In the genomic region with DNA sequence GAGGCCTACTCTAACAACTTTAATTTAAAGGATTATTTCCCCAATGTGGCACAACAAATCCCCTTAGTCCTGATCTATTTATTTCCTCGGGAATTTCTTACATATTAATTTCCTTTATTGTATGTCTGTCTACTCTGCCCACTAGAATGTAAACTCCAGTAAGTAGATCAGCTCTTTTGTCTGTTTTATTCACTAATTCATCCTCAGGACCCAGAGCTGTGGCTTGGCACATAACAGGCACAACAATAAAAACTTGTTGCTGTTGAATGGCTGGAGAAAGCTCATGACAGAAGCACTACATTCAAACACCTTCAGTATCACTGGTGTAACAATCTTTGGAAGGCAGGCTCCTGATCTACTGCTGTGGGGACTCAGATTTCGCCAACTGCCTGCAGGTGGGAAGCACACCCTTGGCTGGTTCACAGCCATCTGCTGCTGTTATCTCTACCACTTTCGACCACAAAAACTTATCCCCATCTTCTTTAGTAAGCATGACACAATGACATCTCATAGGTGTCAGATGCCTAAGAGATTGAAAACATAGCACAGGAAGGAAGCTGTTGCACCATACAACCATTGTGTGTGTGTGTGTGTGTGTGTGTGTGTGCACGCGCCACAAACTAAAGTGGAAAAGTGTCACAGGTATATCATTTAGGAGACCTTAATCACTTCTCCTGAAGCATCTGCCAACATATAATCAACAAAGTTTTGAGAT, we compare ENCODE assay signal across 8 cellular contexts. TPM values are rescaled to one million over a fixed set of nuclear protein-coding genes. Genes with fewer than 3 reads are reported as not detected.
DNase-seq lines count a peak whose midpoint lies in the region; ATAC-seq lines count a peak whose summit lies in the region.

No MANE protein-coding gene starts in this region.

- peak overlapping the region; percentile 89 for H3K27ac Mint-ChIP-seq in activated CD8-positive, alpha-beta memory T cell treated with anti-CD3 and anti-CD28 coated beads, Interleukin-2, amount 10 ng/mL, durations not matched to agents 7 days and 5 days
- H3K27ac Mint-ChIP-seq in natural killer cell treated with Interleukin-12 subunit alpha and Interleukin-12 subunit beta and Interleukin-15 and Interleukin-18, amount 100 ng/mL, for 72 hours: peak overlapping the region; percentile 91 to 94

- CTCF ChIA-PET in activated CD8-positive, alpha-beta memory T cell treated with anti-CD3 and anti-CD28 coated beads, Interleukin-2, amount 10 ng/mL, durations not matched to agents 7 days and 5 days (lab: Charles Lee): interaction anchor here (1.2 to 1.5 kb wide), 2 partner anchors 11 to 210 kb away, joined by 3 to 6 read pairs; no protein-coding TSS in a partner anchor

- H3K9me3 Mint-ChIP-seq in activated CD8-positive, alpha-beta memory T cell treated with anti-CD3 and anti-CD28 coated beads, Interleukin-2, amount 10 ng/mL, durations not matched to agents 7 days and 5 days (ENCODE audit: low read depth): no peaks in the 10 kb centered on the region
- no peaks in the 10 kb centered on the region for H3K9me3 Mint-ChIP-seq in natural killer cell treated with Interleukin-12 subunit alpha and Interleukin-12 subunit beta and Interleukin-15 and Interleukin-18, amount 100 ng/mL, for 72 hours

- peaks cover 67% of the 10 kb centered on the region for H3K4me1 Mint-ChIP-seq in activated CD8-positive, alpha-beta memory T cell treated with anti-CD3 and anti-CD28 coated beads, Interleukin-2, amount 10 ng/mL, durations not matched to agents 7 days and 5 days
- peaks cover 75 to 79% of the 10 kb centered on the region in 2 donors for H3K4me1 Mint-ChIP-seq in natural killer cell treated with Interleukin-12 subunit alpha and Interleukin-12 subunit beta and Interleukin-15 and Interleukin-18, amount 100 ng/mL, for 72 hours (ENCODE audit: low read depth in 2 of 2)

- H3K27me3 Mint-ChIP-seq in activated CD8-positive, alpha-beta memory T cell treated with anti-CD3 and anti-CD28 coated beads, Interleukin-2, amount 10 ng/mL, durations not matched to agents 7 days and 5 days: no peaks in the 10 kb centered on the region
- H3K27me3 Mint-ChIP-seq in natural killer cell treated with Interleukin-12 subunit alpha and Interleukin-12 subunit beta and Interleukin-15 and Interleukin-18, amount 100 ng/mL, for 72 hours: no peaks in the 10 kb centered on the region

- H3K4me3 Mint-ChIP-seq in activated CD8-positive, alpha-beta memory T cell treated with anti-CD3 and anti-CD28 coated beads, Interleukin-2, amount 10 ng/mL, durations not matched to agents 7 days and 5 days: peak overlapping the region; percentile 41
- peak overlapping the region; percentile 81 for H3K4me3 Mint-ChIP-seq in natural killer cell treated with Interleukin-12 subunit alpha and Interleukin-12 subunit beta and Interleukin-15 and Interleukin-18, amount 100 ng/mL, for 72 hours

- H3K36me3 Mint-ChIP-seq in activated CD8-positive, alpha-beta memory T cell treated with anti-CD3 and anti-CD28 coated beads, Interleukin-2, amount 10 ng/mL, durations not matched to agents 7 days and 5 days: peaks cover 22% of the 10 kb centered on the region
- no peaks in the 10 kb centered on the region for H3K36me3 Mint-ChIP-seq in natural killer cell treated with Interleukin-12 subunit alpha and Interleukin-12 subunit beta and Interleukin-15 and Interleukin-18, amount 100 ng/mL, for 72 hours

- peak; percentile 66 for DNase-seq in activated CD8-positive, alpha-beta memory T cell treated with anti-CD3 and anti-CD28 coated beads, Interleukin-2, amount 10 ng/mL, durations not matched to agents 7 days and 5 days
- DNase-seq in natural killer cell treated with Interleukin-12 subunit alpha and Interleukin-12 subunit beta and Interleukin-15 and Interleukin-18, amount 100 ng/mL, for 72 hours (ENCODE audit: low spot score): peak; percentile 73
- DNase-seq in ecto neural progenitor cell (ENCODE audit: low spot score) (no peak), AG08395 (ENCODE audit: low spot score) (no peak)

- ATAC-seq in GM18520 (IDR thresholded peaks at IDR 0.05; ENCODE audit: unreplicated experiment) (peak; percentile 81), HG03432 (IDR thresholded peaks at IDR 0.05; ENCODE audit: unreplicated experiment) (peak; percentile 70), HG02840 (IDR thresholded peaks at IDR 0.05; ENCODE audit: low FRiP score, unreplicated experiment) (no peak), HG03442 (IDR thresholded peaks at IDR 0.05; ENCODE audit: unreplicated experiment) (no peak)
- ATAC-seq in activated CD8-positive, alpha-beta memory T cell treated with anti-CD3 and anti-CD28 coated beads, Interleukin-2, amount 10 ng/mL, durations not matched to agents 7 days and 5 days: peak; percentile 91
- ATAC-seq in natural killer cell treated with Interleukin-12 subunit alpha and Interleukin-12 subunit beta and Interleukin-15 and Interleukin-18, amount 100 ng/mL, for 72 hours: peak; percentile 95 to 96

RNA-seq across cellular contexts. Expression of a gene that starts 11.9 kb away (rescaled TPM):
- total RNA-seq in activated CD8-positive, alpha-beta memory T cell treated with anti-CD3 and anti-CD28 coated beads, Interleukin-2, amount 10 ng/mL, durations not matched to agents 7 days and 5 days: 10 to 100 TPM; 57.8 to 67.0 TPM
- 10 to 100 TPM; 40.5 to 62.7 TPM for total RNA-seq in natural killer cell treated with Interleukin-12 subunit alpha and Interleukin-12 subunit beta and Interleukin-15 and Interleukin-18, amount 100 ng/mL, for 72 hours

RNA-seq across cellular contexts. Expression of a gene that starts 12.7 kb away (rescaled TPM):
- 10 to 100 TPM; 27.0 to 32.4 TPM for total RNA-seq in activated CD8-positive, alpha-beta memory T cell treated with anti-CD3 and anti-CD28 coated beads, Interleukin-2, amount 10 ng/mL, durations not matched to agents 7 days and 5 days
- 10 to 100 TPM; 14.3 to 21.3 TPM for total RNA-seq in natural killer cell treated with Interleukin-12 subunit alpha and Interleukin-12 subunit beta and Interleukin-15 and Interleukin-18, amount 100 ng/mL, for 72 hours

RNA-seq across cellular contexts. Expression of a gene that starts 27.9 kb away (rescaled TPM):
- total RNA-seq in activated CD8-positive, alpha-beta memory T cell treated with anti-CD3 and anti-CD28 coated beads, Interleukin-2, amount 10 ng/mL, durations not matched to agents 7 days and 5 days: 10 to 100 TPM; 31.1 to 36.4 TPM
- 10 to 100 TPM; 27.6 to 36.8 TPM for total RNA-seq in natural killer cell treated with Interleukin-12 subunit alpha and Interleukin-12 subunit beta and Interleukin-15 and Interleukin-18, amount 100 ng/mL, for 72 hours

RNA-seq across cellular contexts. Expression of a gene that starts 59.4 kb away (rescaled TPM):
- 100 to 1,000 TPM in 1 of 2 experiments, 10 to 100 TPM in 1; 80.1 to 111 TPM for total RNA-seq in activated CD8-positive, alpha-beta memory T cell treated with anti-CD3 and anti-CD28 coated beads, Interleukin-2, amount 10 ng/mL, durations not matched to agents 7 days and 5 days
- total RNA-seq in natural killer cell treated with Interleukin-12 subunit alpha and Interleukin-12 subunit beta and Interleukin-15 and Interleukin-18, amount 100 ng/mL, for 72 hours: 100 to 1,000 TPM; 104 to 109 TPM

Comparison
In these comparisons a context has a peak if more than half of its experiments do, and no peak if none do; other contexts are left out.
1. ATAC-seq: peak in GM18520 (single experiment), HG03432 (single experiment), activated CD8-positive, alpha-beta memory T cell treated with anti-CD3 and anti-CD28 coated beads, Interleukin-2, amount 10 ng/mL, durations not matched to agents 7 days and 5 days (single experiment) and natural killer cell treated with Interleukin-12 subunit alpha and Interleukin-12 subunit beta and Interleukin-15 and Interleukin-18, amount 100 ng/mL, for 72 hours (2 of 2); none in HG02840 (single experiment) and HG03442 (single experiment).
2. DNase-seq: peak in activated CD8-positive, alpha-beta memory T cell treated with anti-CD3 and anti-CD28 coated beads, Interleukin-2, amount 10 ng/mL, durations not matched to agents 7 days and 5 days (single experiment) and natural killer cell treated with Interleukin-12 subunit alpha and Interleukin-12 subunit beta and Interleukin-15 and Interleukin-18, amount 100 ng/mL, for 72 hours (single experiment); none in ecto neural progenitor cell (single experiment) and AG08395 (single experiment).